Comparison of ENCODE assay signal across 1 cellular context in the genomic region with DNA sequence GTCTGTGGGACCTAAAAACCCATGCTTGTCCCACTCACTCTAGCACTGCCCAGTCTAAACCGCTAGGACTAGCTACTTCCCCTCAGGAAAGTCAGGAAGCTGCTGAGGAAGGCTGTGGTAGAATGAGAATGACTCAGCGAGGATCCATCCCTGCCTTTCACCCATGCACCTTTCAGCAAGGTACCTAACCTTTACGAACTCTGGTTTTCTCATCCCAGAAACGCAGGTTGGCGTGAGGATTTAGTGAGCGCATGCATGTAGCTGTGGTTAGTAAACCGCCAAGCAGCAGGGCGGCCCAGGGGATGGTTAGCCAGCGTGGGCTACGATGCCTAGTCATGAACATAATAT.
TF ChIP-seq lines count a peak whose summit lies in the region.

No MANE protein-coding gene starts in this region.

TF ChIP-seq in IMR-90, 13 proteins besides CTCF, POLR2A, EP300 and RAD21:
- TF ChIP-seq NFE2L2 (IDR thresholded peaks at IDR 0.05; ENCODE audit: low read depth, low read length), result peak; percentile 44; the same call in 1 of the 2 replicates
- TF ChIP-seq CHD1 (IDR thresholded peaks at IDR 0.05; ENCODE audit: low read depth, low read length), result no peak
